In the genomic region with DNA sequence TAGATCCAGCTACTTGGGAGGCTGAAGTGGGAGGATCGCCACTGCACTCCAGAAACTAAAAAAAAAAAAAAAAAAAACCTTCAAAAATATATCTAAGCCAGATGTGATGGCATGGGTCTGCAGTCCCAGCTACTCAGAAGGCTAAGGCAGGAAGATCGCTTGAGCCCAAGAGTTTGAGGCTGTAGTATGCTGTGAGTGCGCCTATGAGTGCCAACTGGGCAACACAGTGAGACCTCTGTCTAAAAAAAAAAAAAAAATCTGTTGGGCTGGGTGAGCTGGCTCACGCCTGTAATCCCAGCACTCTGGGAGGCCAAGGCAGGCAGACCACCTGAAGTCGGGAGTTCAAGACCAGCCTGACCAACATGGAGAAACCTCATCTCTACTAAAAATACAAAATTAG, we compare ENCODE assay signal across 20 cellular contexts.
"Had no signal": no experiment of that assay in that cellular context is flagged by ENCODE, and none has a peak within 500 bp of the region (broad histone marks: within the 10 kb centered on the region; RNA-seq: fewer than 3 reads in every experiment).

No MANE protein-coding gene starts in this region.

- DNase-seq: effector memory CD4-positive, alpha-beta T cell; heart left ventricle; hippocampal formation; mesendoderm; naive B cell; ovary; right cardiac atrium; spleen; stimulated activated CD4-positive, alpha-beta T cell treated with anti-CD3 and anti-CD28 coated beads, Interleukin-15, amount 100 ng/mL, for 24 hours; stimulated activated CD4-positive, alpha-beta T cell treated with anti-CD3 and anti-CD28 coated beads, Interleukin-1b, Interleukin-23, amount 100 ng/mL, for 48 hours; stimulated activated CD4-positive, alpha-beta T cell treated with anti-CD3 and anti-CD28 coated beads, Interleukin-4, amount 100 ng/mL, for 24 hours; stimulated activated naive CD8-positive, alpha-beta T cell treated with anti-CD3 and anti-CD28 coated beads, Interleukin-15, amount 100 ng/mL, for 72 hours; testis; upper lobe of right lung had no signal

- H3K27me3 ChIP-seq: heart left ventricle, ovary, spleen, testis, tibial nerve, upper lobe of right lung, vagina had no signal

- H3K4me3 Mint-ChIP-seq: stimulated activated memory B cell treated with anti-CD40 and anti-IgM and Interleukin-4, amounts not matched to agents 10 μg/mL and 1 μg/mL and 100 μg/mL, for 72 hours; stimulated activated naive CD8-positive, alpha-beta T cell treated with anti-CD3 and anti-CD28 coated beads, Interleukin-15, amount 100 ng/mL, for 72 hours had no signal

- ATAC-seq: esophagus mucosa; heart left ventricle; right cardiac atrium; stimulated activated memory B cell treated with anti-CD40 and anti-IgM and Interleukin-4, amounts not matched to agents 10 μg/mL and 1 μg/mL and 100 μg/mL, for 72 hours; stimulated activated naive CD8-positive, alpha-beta T cell treated with anti-CD3 and anti-CD28 coated beads, Interleukin-15, amount 100 ng/mL, for 72 hours; upper lobe of right lung had no signal

- H3K27ac ChIP-seq: heart left ventricle, ovary, spleen, testis, tibial nerve, upper lobe of right lung, vagina had no signal

- H3K36me3 ChIP-seq: ovary had no signal

- H3K27me3 Mint-ChIP-seq: naive B cell; stimulated activated memory B cell treated with anti-CD40 and anti-IgM and Interleukin-4, amounts not matched to agents 10 μg/mL and 1 μg/mL and 100 μg/mL, for 72 hours; stimulated activated naive CD8-positive, alpha-beta T cell treated with anti-CD3 and anti-CD28 coated beads, Interleukin-15, amount 100 ng/mL, for 72 hours had no signal

- H3K9me3 Mint-ChIP-seq: naive B cell; stimulated activated memory B cell treated with anti-CD40 and anti-IgM and Interleukin-4, amounts not matched to agents 10 μg/mL and 1 μg/mL and 100 μg/mL, for 72 hours; stimulated activated naive CD8-positive, alpha-beta T cell treated with anti-CD3 and anti-CD28 coated beads, Interleukin-15, amount 100 ng/mL, for 72 hours had no signal

- H3K27ac Mint-ChIP-seq: naive B cell; stimulated activated memory B cell treated with anti-CD40 and anti-IgM and Interleukin-4, amounts not matched to agents 10 μg/mL and 1 μg/mL and 100 μg/mL, for 72 hours had no signal

- H3K4me3 ChIP-seq: heart left ventricle, ovary, spleen, testis, tibial nerve, upper lobe of right lung, vagina had no signal

- FAIRE-seq: endometrium, frontal cortex had no signal

- H3K9me3 ChIP-seq: heart left ventricle, ovary, spleen, testis, tibial nerve, upper lobe of right lung, vagina had no signal
